In the genomic region with DNA sequence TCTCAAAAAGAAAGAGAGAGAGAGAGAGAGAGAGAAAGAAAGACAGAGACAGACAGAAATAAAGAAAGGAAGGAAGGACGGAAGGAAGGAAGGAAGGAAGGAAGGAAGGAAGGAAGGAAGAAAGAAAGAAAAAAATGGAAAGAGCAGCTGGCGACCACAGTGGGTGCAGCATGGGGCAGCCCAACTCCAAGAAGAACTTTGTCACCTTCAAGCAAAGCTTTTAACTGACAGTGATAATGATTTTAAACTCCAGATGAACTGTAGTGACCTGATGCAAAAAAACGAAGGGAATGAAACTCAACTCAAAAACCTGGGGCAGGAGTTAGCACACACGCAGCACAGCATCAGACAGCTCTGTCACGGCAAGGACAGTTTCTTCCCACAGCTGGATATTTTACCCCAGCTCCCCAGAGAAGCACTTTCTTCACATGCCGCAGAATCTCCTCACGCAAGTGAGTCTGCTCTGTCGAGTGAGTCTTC, we compare ENCODE assay signal across 14 cellular contexts. TPM values are rescaled to one million over a fixed set of nuclear protein-coding genes. Genes with fewer than 3 reads are reported as not detected.
DNase-seq lines count a peak whose midpoint lies in the region; ATAC-seq, FAIRE-seq and TF ChIP-seq lines count a peak whose summit lies in the region.
"Had no signal": no experiment of that assay in that cellular context is flagged by ENCODE, and none has a peak within 500 bp of the region (broad histone marks: within the 10 kb centered on the region; RNA-seq: fewer than 3 reads in every experiment).

No MANE protein-coding gene starts in this region.

- H3K79me2 ChIP-seq in Karpas-422 (ENCODE audit: low read length): no peaks in the 10 kb centered on the region
- peaks cover 26% of the 10 kb centered on the region for H3K79me2 ChIP-seq in GM12878 (ENCODE audit: control insufficient read depth, insufficient read depth, low read length)

- SMC1A ChIA-PET in GM12878 (lab: Charles Lee; ENCODE audit: uncharacterized antibody, unreplicated experiment): interaction anchor here (0.7 to 12.2 kb wide), 15 partner anchors 9 to 247 kb away, joined by 3 to 161 read pairs (median 10); no protein-coding TSS in a partner anchor

- DNase-seq in stimulated activated naive CD8-positive, alpha-beta T cell treated with anti-CD3 and anti-CD28 coated beads, Interleukin-15, amount 100 ng/mL, for 72 hours: no peak
- DNase-seq in Karpas-422: no peak
- DNase-seq in GM12878 (ENCODE audit: low read depth, low spot score): no peak
- DNase-seq in esophagus squamous epithelium (lab: John Stamatoyannopoulos, UW): no peak
- DNase-seq in T1000 (lab: John Stamatoyannopoulos, UW): no peak
- DNase-seq in NCI-H2227 treated with DMSO at 0.1 percent for 48 hours (lab: John Stamatoyannopoulos, UW): no peak
- DNase-seq: AML-193, amniotic stem cell, glutamatergic neuron, kidney, MG63, testis had no signal

- H2AFZ ChIP-seq in Karpas-422 (ENCODE audit: low read length) (no peak overlapping the region), GM12878 (ENCODE audit: control insufficient read depth, low read depth, low read length) (no peak overlapping the region; the same call in 1 of the 2 replicates)

- H3K4me1 Mint-ChIP-seq in stimulated activated naive CD8-positive, alpha-beta T cell treated with anti-CD3 and anti-CD28 coated beads, Interleukin-15, Interleukin-2, amounts not matched to agents 100 ng/mL and 50 ng/mL, for 24 hours (ENCODE audit: low read depth): peaks cover 55% of the 10 kb centered on the region
- H3K4me1 Mint-ChIP-seq in stimulated activated naive CD8-positive, alpha-beta T cell treated with anti-CD3 and anti-CD28 coated beads, Interleukin-15, amount 100 ng/mL, for 72 hours: peaks cover 47% of the 10 kb centered on the region

- no peak for ATAC-seq in stimulated activated naive CD8-positive, alpha-beta T cell treated with anti-CD3 and anti-CD28 coated beads, Interleukin-15, amount 100 ng/mL, for 72 hours
- peak; percentile 19 for ATAC-seq in GM12878
- no peak for ATAC-seq in GM19395 (IDR thresholded peaks at IDR 0.05; ENCODE audit: unreplicated experiment)

- TF ChIP-seq POLR2A in GM12878 (IDR thresholded peaks at IDR 0.05; ENCODE audit: low read depth, low read length) (no peak), esophagus squamous epithelium (IDR thresholded peaks at IDR 0.05) (no peak)

- H3K9me2 ChIP-seq in Karpas-422 (replicated peaks; ENCODE audit: insufficient read depth, low read length): no peaks in the 10 kb centered on the region

- CTCF ChIA-PET in GM12878 (lab: Yijun Ruan, JAX): interaction anchor here (0.7 to 2.5 kb wide), 7 partner anchors 10 to 49 kb away, joined by 3 to 13 read pairs (median 4); no protein-coding TSS in a partner anchor

- H3K9me3 Mint-ChIP-seq in stimulated activated naive CD8-positive, alpha-beta T cell treated with anti-CD3 and anti-CD28 coated beads, Interleukin-15, Interleukin-2, amounts not matched to agents 100 ng/mL and 50 ng/mL, for 24 hours: no peaks in the 10 kb centered on the region
- no peaks in the 10 kb centered on the region for H3K9me3 Mint-ChIP-seq in stimulated activated naive CD8-positive, alpha-beta T cell treated with anti-CD3 and anti-CD28 coated beads, Interleukin-15, amount 100 ng/mL, for 72 hours

- TF ChIP-seq EP300 in GM12878 (IDR thresholded peaks at IDR 0.05; ENCODE audit: borderline replicate concordance in 1 of 2, control insufficient read depth in 1 of 2, low read depth in 2 of 2, low read length in 2 of 2): no peak; a peak in 2 of 4 replicates

- H3K9ac ChIP-seq in Karpas-422 (ENCODE audit: low read length): peak overlapping the region; percentile 33; the same call in 1 of the 2 replicates
- peak overlapping the region; percentile 44 for H3K9ac ChIP-seq in GM12878 (ENCODE audit: control insufficient read depth, insufficient read depth, low read length)

- H3K9me3 ChIP-seq in Karpas-422 (ENCODE audit: low read length) (no peaks in the 10 kb centered on the region), GM12878 (replicated peaks; ENCODE audit: control insufficient read depth, insufficient read depth, low read length) (no peaks in the 10 kb centered on the region), esophagus squamous epithelium (no peaks in the 10 kb centered on the region)
- H3K9me3 ChIP-seq: MG63, testis had no signal

- TF ChIP-seq CTCF in GM12878 (IDR thresholded peaks at IDR 0.05 in 2 of 3, conservative IDR thresholded peaks at IDR 0.05 in 1 of 3; ENCODE audit: control insufficient read depth in 2 of 3, extremely low read depth in 1 of 3, insufficient read depth in 1 of 3, low read depth in 3 of 3, low read length in 3 of 3): no peak
- no peak for TF ChIP-seq CTCF in esophagus squamous epithelium (IDR thresholded peaks at IDR 0.05)

- RAD21 ChIA-PET in GM12878 (lab: Charles Lee; ENCODE audit: unreplicated experiment): interaction anchor here (1.0 to 7.7 kb wide), 15 partner anchors 8 to 89 kb away, joined by 3 to 63 read pairs (median 7); no protein-coding TSS in a partner anchor

- BruUV-seq in GM12878 (replicated peaks; lab: Mats Ljungman, UMichigan): no TSS peak

- no peaks in the 10 kb centered on the region for H3K27me3 Mint-ChIP-seq in stimulated activated naive CD8-positive, alpha-beta T cell treated with anti-CD3 and anti-CD28 coated beads, Interleukin-15, Interleukin-2, amounts not matched to agents 100 ng/mL and 50 ng/mL, for 24 hours
- H3K27me3 Mint-ChIP-seq in stimulated activated naive CD8-positive, alpha-beta T cell treated with anti-CD3 and anti-CD28 coated beads, Interleukin-15, amount 100 ng/mL, for 72 hours: no peaks in the 10 kb centered on the region

- H3K27ac ChIP-seq in Karpas-422 (ENCODE audit: low read length) (peak overlapping the region; percentile 43), GM12878 (ENCODE audit: control insufficient read depth, insufficient read depth) (peak overlapping the region; percentile 72), esophagus squamous epithelium (no peak overlapping the region)
- H3K27ac ChIP-seq: testis had no signal

- H3K36me3 ChIP-seq in Karpas-422 (ENCODE audit: insufficient read depth, low read length) (no peaks in the 10 kb centered on the region), GM12878 (ENCODE audit: control insufficient read depth in 2 of 2, insufficient read depth in 2 of 2, low read length in 1 of 2) (no peaks in the 10 kb centered on the region), esophagus squamous epithelium (no peaks in the 10 kb centered on the region)
- H3K36me3 ChIP-seq: MG63 had no signal

- H4K20me1 ChIP-seq in Karpas-422 (ENCODE audit: insufficient read depth, low read depth, low read length) (no peaks in the 10 kb centered on the region), GM12878 (ENCODE audit: control insufficient read depth, insufficient read depth) (no peaks in the 10 kb centered on the region)

- no peak for TF ChIP-seq RAD21 in GM12878 (IDR thresholded peaks at IDR 0.05; ENCODE audit: insufficient read depth, low read depth, low read length)

- in situ Hi-C loops in GM12878 (cut with MboI): no loop called here

- intact Hi-C loops in GM12878 (cut with micrococcal nuclease; ENCODE audit: unreplicated experiment): no loop called here
- intact Hi-C loops in esophagus squamous epithelium (cut with DNase I): no loop called here

- H3K36me3 Mint-ChIP-seq in stimulated activated naive CD8-positive, alpha-beta T cell treated with anti-CD3 and anti-CD28 coated beads, Interleukin-15, Interleukin-2, amounts not matched to agents 100 ng/mL and 50 ng/mL, for 24 hours (ENCODE audit: low read depth): no peaks in the 10 kb centered on the region

- POLR2A ChIA-PET in GM12878 (lab: Charles Lee): interaction anchor here (1.3 to 8.9 kb wide), 9 partner anchors 10 to 41 kb away, joined by 3 to 118 read pairs (median 12); no protein-coding TSS in a partner anchor

- WGBS in GM12878 (ENCODE audit: insufficient coverage, insufficient replicate concordance, low lambda C conversion rate, missing lambda C conversion rate): 12% methylated on average over 8 of the region's 8 CpGs
- WGBS in esophagus squamous epithelium, 2 donors: 57 to 74% methylated on average over 8 of the region's 8 CpGs

- peak overlapping the region; percentile 22 for H3K4me3 ChIP-seq in Karpas-422 (ENCODE audit: low read length)
- peak overlapping the region; percentile 36 for H3K4me3 ChIP-seq in GM12878
- H3K4me3 ChIP-seq in esophagus squamous epithelium: no peak overlapping the region
- H3K4me3 ChIP-seq: MG63, testis had no signal

- H3K27ac Mint-ChIP-seq in stimulated activated naive CD8-positive, alpha-beta T cell treated with anti-CD3 and anti-CD28 coated beads, Interleukin-15, Interleukin-2, amounts not matched to agents 100 ng/mL and 50 ng/mL, for 24 hours: peak overlapping the region; percentile 76
- H3K27ac Mint-ChIP-seq in stimulated activated naive CD8-positive, alpha-beta T cell treated with anti-CD3 and anti-CD28 coated beads, Interleukin-15, amount 100 ng/mL, for 72 hours: no peak overlapping the region

- FAIRE-seq in GM12878 (lab: Jason Lieb, UNC): peak; percentile 18
- FAIRE-seq: kidney had no signal

- peak overlapping the region; percentile 49 for H3K4me3 Mint-ChIP-seq in stimulated activated naive CD8-positive, alpha-beta T cell treated with anti-CD3 and anti-CD28 coated beads, Interleukin-15, Interleukin-2, amounts not matched to agents 100 ng/mL and 50 ng/mL, for 24 hours
- peak overlapping the region in 1 of 2 donors; percentile 3 for H3K4me3 Mint-ChIP-seq in stimulated activated naive CD8-positive, alpha-beta T cell treated with anti-CD3 and anti-CD28 coated beads, Interleukin-15, amount 100 ng/mL, for 72 hours

- H3K4me1 ChIP-seq in Karpas-422 (ENCODE audit: low read length) (peaks cover 66% of the 10 kb centered on the region), GM12878 (ENCODE audit: control insufficient read depth, insufficient read depth, low read length) (peaks cover 37% of the 10 kb centered on the region), esophagus squamous epithelium (peaks cover 0 to 15% (median 0%) of the 10 kb centered on the region in 3 donors)
- H3K4me1 ChIP-seq: testis had no signal

- H3K4me2 ChIP-seq in Karpas-422 (ENCODE audit: low read depth, low read length, poor library complexity, severe bottlenecking) (peak overlapping the region; percentile 81), GM12878 (ENCODE audit: control insufficient read depth, insufficient read depth) (peak overlapping the region; percentile 81)

- H3K27me3 ChIP-seq in Karpas-422 (ENCODE audit: low read length) (no peaks in the 10 kb centered on the region), GM12878 (replicated peaks in 1 of 2; ENCODE audit: control insufficient read depth in 2 of 2, insufficient read depth in 2 of 2, low read length in 1 of 2) (no peaks in the 10 kb centered on the region), esophagus squamous epithelium (no peaks in the 10 kb centered on the region)
- H3K27me3 ChIP-seq: MG63, testis had no signal

RNA-seq across cellular contexts. Expression of a gene that starts 5.0 kb away (rescaled TPM):
- total RNA-seq in Karpas-422 (2014; rRNA removed; shearing (Covaris generic); ENCODE audit: low replicate concordance): 34.2 and 35.2 TPM in 2 replicates
- 627 and 659 TPM in 2 replicates for total RNA-seq in GM12878 (2013; cell fraction: nucleolus; rRNA removed)
- total RNA-seq in GM12878 (2014; rRNA removed) (47.7 and 55.1 TPM in 2 replicates), GM12878 (2014; rRNA removed; fragmentation: Illumina TruSeq; extraction: Trizol) (45.4 and 48.3 TPM in 2 replicates), GM12878 (2021) (181 and 199 TPM in 2 replicates), esophagus squamous epithelium (10 to 100 TPM; 36.2 to 48.1 (median 43.2) TPM)
- polyA plus RNA-seq in GM12878 (2011; ENCODE audit: low read depth): 127 TPM
- polyA plus RNA-seq in GM12878 (2011; rRNA removed) (71.1 and 75.0 TPM in 2 replicates), GM12878 (2014; fragmentation: Illumina TruSeq; extraction: Trizol) (150 and 173 TPM in 2 replicates), GM12878 (2014; fragmentation: Nextera tagmentation; extraction: Ambion mirVana) (10 to 100 TPM; 31.4 to 49.9 TPM), GM12878 (2014; rRNA removed) (63.7 and 73.8 TPM in 2 replicates), GM12878 (2016; fragmentation: Nextera tagmentation; extraction: Ambion mirVana) (100 to 1,000 TPM; 118 to 123 TPM)
- polyA plus RNA-seq in GM12878 (2011; cell fraction: cytosol; rRNA removed): 82.6 and 128 TPM in 2 replicates
- polyA plus RNA-seq in GM12878 (2011; cell fraction: nucleus; rRNA removed): 239 and 261 TPM in 2 replicates
- polyA plus RNA-seq in GM12878 (2012): 118 and 141 TPM in 2 replicates
- 174 and 187 TPM in 2 replicates for polyA minus RNA-seq in GM12878 (2011; rRNA and poly(A)+ RNA removed)
- 84.1 and 85.0 TPM in 2 replicates for polyA minus RNA-seq in GM12878 (2011; cell fraction: cytosol; rRNA and poly(A)+ RNA removed)
- polyA minus RNA-seq in GM12878 (2011; cell fraction: nucleus; rRNA and poly(A)+ RNA removed): 138 and 190 TPM in 2 replicates

Comparison
In these comparisons a context has a peak if more than half of its experiments do, and no peak if none do; other contexts are left out.
1. H3K27ac ChIP-seq: peak in Karpas-422 (single experiment) and GM12878 (single experiment); none in esophagus squamous epithelium (0 of 4).
2. H3K4me3 ChIP-seq: peak in Karpas-422 (single experiment) and GM12878 (single experiment); none in esophagus squamous epithelium (0 of 4).